20 cellular contexts compared by ENCODE assay signal in genomic region chr4:81694514-81694913, GRCh38.
DNase-seq lines count a peak whose midpoint lies in the region; ATAC-seq, FAIRE-seq and TF ChIP-seq lines count a peak whose summit lies in the region.
"Had no signal": no experiment of that assay in that cellular context is flagged by ENCODE, and none has a peak within 500 bp of the region (broad histone marks: within the 10 kb centered on the region; RNA-seq: fewer than 3 reads in every experiment).

No MANE protein-coding gene starts in this region.

- peak overlapping the region in 5 of 7 donors; percentile 1 to 43 (median 26) for H3K27ac Mint-ChIP-seq in CD14-positive monocyte
- H3K27ac Mint-ChIP-seq in nephron, result peak overlapping the region; percentile 44 to 75 (median 51)
- H3K27ac Mint-ChIP-seq: B cell, H9, IgD-negative memory B cell had no signal

- 30% methylated on average over 4 of the region's 4 CpGs for WGBS in A549 (ENCODE audit: missing lambda C conversion rate)

- no peak for FAIRE-seq in A549 (lab: Jason Lieb, UNC)
- FAIRE-seq: GM12892, GM18507 had no signal

- no peak overlapping the region for H3K4me2 ChIP-seq in A549
- H3K4me2 ChIP-seq: KMS-11 had no signal

- no peak for TF ChIP-seq RAD21 in A549 (conservative IDR thresholded peaks at IDR 0.05 in 1 of 2, IDR thresholded peaks at IDR 0.05 in 1 of 2)

- POLR2A ChIA-PET in A549 (lab: Yijun Ruan, JAX), result no interaction called here

- CTCF ChIA-PET in A549 (lab: Yijun Ruan, JAX), result no interaction called here

- H3K4me3 ChIP-seq in A549, result no peak overlapping the region
- peak overlapping the region; percentile 34 for H3K4me3 ChIP-seq in SK-N-MC

- TF ChIP-seq CTCF in A549 (IDR thresholded peaks at IDR 0.05) (no peak), CD14-positive monocyte (IDR thresholded peaks at IDR 0.05) (no peak), nephron (IDR thresholded peaks at IDR 0.05; ENCODE audit: unreplicated experiment in 3 of 3) (no peak)

- H3K4me1 ChIP-seq in A549, result no peaks in the 10 kb centered on the region

- H3K4me3 Mint-ChIP-seq in CD14-positive monocyte (no peak overlapping the region), nephron (no peak overlapping the region)
- H3K4me3 Mint-ChIP-seq: B cell; CD4-positive, alpha-beta memory T cell; H9; IgD-negative memory B cell had no signal

- H3K27me3 Mint-ChIP-seq in CD14-positive monocyte (ENCODE audit: low read depth in 3 of 3) (no peaks in the 10 kb centered on the region), nephron (ENCODE audit: low read depth) (peaks cover 14% of the 10 kb centered on the region)

- H3K9me3 ChIP-seq in A549 (no peaks in the 10 kb centered on the region), SK-N-MC (ENCODE audit: low read depth, low read length) (no peaks in the 10 kb centered on the region)

- no peaks in the 10 kb centered on the region for H3K36me3 ChIP-seq in SK-N-MC (ENCODE audit: insufficient read depth, low read length)

- H3K27ac ChIP-seq in A549, result no peak overlapping the region
- H3K27ac ChIP-seq in SK-N-MC, result peak overlapping the region; percentile 53; the same call in 1 of the 2 replicates
- H3K27ac ChIP-seq: C4-2B, KMS-11 had no signal

- intact Hi-C loops in CD14-positive monocyte (cut with micrococcal nuclease), result no loop called here

- TF ChIP-seq POLR2A in A549 (IDR thresholded peaks at IDR 0.05; ENCODE audit: low read length), result no peak

- H3K36me3 Mint-ChIP-seq in CD14-positive monocyte, result no peaks in the 10 kb centered on the region
- H3K36me3 Mint-ChIP-seq in nephron (ENCODE audit: low read depth), result no peaks in the 10 kb centered on the region
- H3K36me3 Mint-ChIP-seq: CD4-positive, alpha-beta memory T cell; IgD-negative memory B cell had no signal

- no peak overlapping the region for H3K9ac ChIP-seq in SK-N-MC (ENCODE audit: insufficient read length)
- H3K9ac ChIP-seq: KMS-11 had no signal

- TF ChIP-seq EP300 in A549 (IDR thresholded peaks at IDR 0.05), result no peak

- ATAC-seq in A549 (no peak), GM21786 (IDR thresholded peaks at IDR 0.05; ENCODE audit: unreplicated experiment) (no peak)

- H3K9me3 Mint-ChIP-seq in CD14-positive monocyte (no peaks in the 10 kb centered on the region), nephron (no peaks in the 10 kb centered on the region)
- H3K9me3 Mint-ChIP-seq: CD4-positive, alpha-beta memory T cell; H9; IgD-negative memory B cell had no signal

- H3K4me1 Mint-ChIP-seq in CD14-positive monocyte (peaks cover 21% of the 10 kb centered on the region), nephron (peaks cover 29% of the 10 kb centered on the region)
- H3K4me1 Mint-ChIP-seq: CD4-positive, alpha-beta memory T cell; IgD-negative memory B cell had no signal

- DNase-seq in A549 (ENCODE audit: low read depth in 1 of 2, low spot score in 1 of 2), result no peak
- no peak for DNase-seq in CD14-positive monocyte (ENCODE audit: low spot score)
- no peak for DNase-seq in SK-N-MC (ENCODE audit: low read depth, low spot score)
- no peak for DNase-seq in NCI-H82 (lab: John Stamatoyannopoulos, UW)
- DNase-seq in stimulated activated naive CD4-positive, alpha-beta T cell (lab: John Stamatoyannopoulos, UW), result no peak
- DNase-seq: 8988T; CD4-positive, alpha-beta memory T cell; DMS153; DMS79; GDM1; GOT3; H9 had no signal

TF ChIP-seq in A549, 52 proteins besides CTCF, POLR2A, EP300 and RAD21:
- TF ChIP-seq HOXB5 (CRISPR knock-in tag; IDR thresholded peaks at IDR 0.05) (no peak), MAFK (IDR thresholded peaks at IDR 0.05; ENCODE audit: partially characterized antibody) (peak; percentile 73)
